7 cellular contexts compared by ENCODE assay signal in genomic region chr1:211625040-211625439, GRCh38.
A peak's percentile ranks its signal among the peaks of the same experiment; 100 is the strongest.
DNase-seq lines count a peak whose midpoint lies in the region; ATAC-seq and TF ChIP-seq lines count a peak whose summit lies in the region.

No MANE protein-coding gene starts in this region.

- no peak overlapping the region for H3K27ac ChIP-seq in neutrophil
- H3K27ac ChIP-seq in effector memory CD4-positive, alpha-beta T cell (ENCODE audit: insufficient read depth, low read length, poor library complexity, severe bottlenecking), result no peak overlapping the region

- no peak for TF ChIP-seq POLR2A in GM18505 (IDR thresholded peaks at IDR 0.05; ENCODE audit: borderline replicate concordance, extremely low read depth, insufficient read depth, insufficient read length)

- no peaks in the 10 kb centered on the region for H3K36me3 ChIP-seq in neutrophil
- no peaks in the 10 kb centered on the region for H3K36me3 ChIP-seq in effector memory CD4-positive, alpha-beta T cell (ENCODE audit: control insufficient read depth, insufficient read depth, low read length)

- no peak for ATAC-seq in GM21515 (IDR thresholded peaks at IDR 0.05; ENCODE audit: unreplicated experiment)
- ATAC-seq in GM18505 (IDR thresholded peaks at IDR 0.05; ENCODE audit: unreplicated experiment), result no peak

- peaks cover 9% of the 10 kb centered on the region for H3K27me3 ChIP-seq in neutrophil
- no peaks in the 10 kb centered on the region for H3K27me3 ChIP-seq in effector memory CD4-positive, alpha-beta T cell (replicated peaks; ENCODE audit: control insufficient read depth, insufficient read depth, low read length, poor library complexity, severe bottlenecking)

- H3K9me3 ChIP-seq in neutrophil, result no peaks in the 10 kb centered on the region
- H3K9me3 ChIP-seq in effector memory CD4-positive, alpha-beta T cell (ENCODE audit: control insufficient read depth, low read length), result no peaks in the 10 kb centered on the region

- H3K4me1 ChIP-seq in neutrophil (ENCODE audit: control insufficient read depth in 1 of 2, insufficient read depth in 1 of 2, low read depth in 1 of 2, low read length in 1 of 2), result no peaks in the 10 kb centered on the region
- H3K4me1 ChIP-seq in effector memory CD4-positive, alpha-beta T cell (ENCODE audit: control insufficient read depth, insufficient read depth, low read length, poor library complexity, severe bottlenecking), result no peaks in the 10 kb centered on the region

- TF ChIP-seq CTCF in GM12865 (IDR thresholded peaks at IDR 0.05; ENCODE audit: insufficient read depth, low read depth, low read length, missing control alignments) (peak; percentile 23), neutrophil (IDR thresholded peaks at IDR 0.05) (peak; percentile 73)

- H3K4me3 ChIP-seq in GM12865 (ENCODE audit: low read depth, low read length) (no peak overlapping the region), neutrophil (ENCODE audit: low read depth in 1 of 2, low read length in 1 of 2) (no peak overlapping the region)
- no peak overlapping the region for H3K4me3 ChIP-seq in effector memory CD4-positive, alpha-beta T cell (ENCODE audit: insufficient read depth, low read depth, low read length, poor library complexity, severe bottlenecking)

- DNase-seq in GM12865 (ENCODE audit: low read depth), result peak; percentile 46
- peak; percentile 29 for DNase-seq in NAMALWA (ENCODE audit: low spot score)
- peak; percentile 17 for DNase-seq in central memory CD4-positive, alpha-beta T cell
- DNase-seq in effector memory CD4-positive, alpha-beta T cell, result no peak

Comparison
In these comparisons a context has a peak if more than half of its experiments do, and no peak if none do; other contexts are left out.
1. DNase-seq: peak in GM12865 (single experiment), NAMALWA (single experiment) and central memory CD4-positive, alpha-beta T cell (single experiment); none in effector memory CD4-positive, alpha-beta T cell (0 of 3).